8 cellular contexts compared by ENCODE assay signal in genomic region chr1:32464191-32464715, GRCh38. TPM values are rescaled to one million over a fixed set of nuclear protein-coding genes. Genes with fewer than 3 reads are reported as not detected.
DNase-seq lines count a peak whose midpoint lies in the region; ATAC-seq and TF ChIP-seq lines count a peak whose summit lies in the region.

No MANE protein-coding gene starts in this region.

- no peak for TF ChIP-seq EP300 in upper lobe of left lung (IDR thresholded peaks at IDR 0.05)

- 5 to 10% methylated on average over 13 to 19 of the region's 19 CpGs for WGBS in upper lobe of left lung, 2 donors

- CTCF ChIA-PET in AG04449 (lab: Yijun Ruan, JAX), result interaction anchor here (1.0 to 2.4 kb wide), 4 partner anchors 13 to 408 kb away, joined by 3 to 9 read pairs (median 4); no protein-coding TSS in a partner anchor

- H3K27ac ChIP-seq in lower lobe of right lung, result no peak overlapping the region
- H3K27ac ChIP-seq in upper lobe of left lung, result no peak overlapping the region

- TF ChIP-seq POLR2A in upper lobe of left lung (IDR thresholded peaks at IDR 0.05), result no peak

- POLR2A ChIA-PET in AG04449 (lab: Yijun Ruan, JAX), result interaction anchor here (1.0 kb wide), 1 partner anchor 75 kb away, joined by 3 read pairs; no protein-coding TSS in a partner anchor

- no peaks in the 10 kb centered on the region for H3K36me3 ChIP-seq in lower lobe of right lung
- no peaks in the 10 kb centered on the region for H3K36me3 ChIP-seq in upper lobe of left lung

- H3K27me3 ChIP-seq in lower lobe of right lung (ENCODE audit: low read depth), result peaks cover 37% of the 10 kb centered on the region
- peaks cover 0 to 15% (median 7%) of the 10 kb centered on the region in 4 donors for H3K27me3 ChIP-seq in upper lobe of left lung

- peaks cover 17% of the 10 kb centered on the region for H3K4me1 ChIP-seq in lower lobe of right lung
- H3K4me1 ChIP-seq in upper lobe of left lung, result peaks cover 6 to 17% (median 16%) of the 10 kb centered on the region in 4 donors

- H3K9me3 ChIP-seq in lower lobe of right lung (peaks cover 7% of the 10 kb centered on the region), upper lobe of left lung (peaks cover 4 to 7% (median 5%) of the 10 kb centered on the region in 4 donors)

- ATAC-seq in lower lobe of right lung (peak in 1 of 2 donors; percentile 52), upper lobe of left lung (ENCODE audit: low FRiP score in 2 of 2) (peak in 1 of 2 donors; percentile 7), GM19328 (IDR thresholded peaks at IDR 0.05; ENCODE audit: unreplicated experiment) (no peak), GM19455 (IDR thresholded peaks at IDR 0.05; ENCODE audit: unreplicated experiment) (no peak)

- DNase-seq in AG04449 (ENCODE audit: low read depth, low spot score) (no peak), NCI-H1092 treated with DMSO at 0.1 percent for 48 hours (lab: John Stamatoyannopoulos, UW) (peak; percentile 92), cardiac fibroblast (ENCODE audit: low read depth in 2 of 2) (peak in 1 of 2 donors; percentile 12), lower lobe of right lung (no peak), upper lobe of left lung (no peak), MV-4-11 (lab: John Stamatoyannopoulos, UW) (no peak)

- intact Hi-C loops in lower lobe of right lung (cut with DNase I), result no loop called here

- TF ChIP-seq CTCF in AG04449 (IDR thresholded peaks at IDR 0.05; ENCODE audit: insufficient read depth, low read length, missing control alignments) (no peak), cardiac fibroblast (IDR thresholded peaks at IDR 0.05; ENCODE audit: low read depth, low read length) (no peak), lower lobe of right lung (IDR thresholded peaks at IDR 0.05) (no peak), upper lobe of left lung (IDR thresholded peaks at IDR 0.05) (no peak)

- H3K4me3 ChIP-seq in AG04449 (ENCODE audit: low read depth, low read length) (peak overlapping the region; percentile 54), cardiac fibroblast (replicated peaks in 1 of 2; ENCODE audit: low read depth in 2 of 2, low read length in 2 of 2) (peak overlapping the region; percentile 35 to 59), lower lobe of right lung (peak overlapping the region; percentile 57), upper lobe of left lung (peak overlapping the region in 3 of 4 donors; percentile 33 to 58 (median 42))

RNA-seq across cellular contexts. Expression of gene ZBTB8B, which starts 0.6 kb away (rescaled TPM):
- total RNA-seq in lower lobe of right lung, result 0.03 TPM
- under 1 TPM in 4 of 6 donors, not detected in 2; under 0.01 to 0.10 (median 0.01) TPM for total RNA-seq in upper lobe of left lung
